In genomic region chr16:66934138-66934838, GRCh38 we compare ENCODE assay signal across 8 cellular contexts. TPM values are rescaled to one million over a fixed set of nuclear protein-coding genes. Genes with fewer than 3 reads are reported as not detected.
DNase-seq lines count a peak whose midpoint lies in the region; ATAC-seq and TF ChIP-seq lines count a peak whose summit lies in the region.

Gene CIAO2B (minus strand): TSS chr16:66934402. CDS start chr16:66934364, 38 bp downstream.

- intact Hi-C loops in aorta (cut with DNase I) = no loop called here

- H3K4me3 ChIP-seq in astrocyte of the cerebellum (ENCODE audit: low read depth, low read length) (peak within 1 kb of the TSS; percentile 78), aorta (ENCODE audit: low read length in 2 of 2) (peak within 1 kb of the TSS; percentile 31 to 58)

- H3K4me1 ChIP-seq in aorta (ENCODE audit: control insufficient read depth in 1 of 2, insufficient read depth in 2 of 2, low read length in 2 of 2) = no peaks in the 10 kb centered on the region

- no peaks in the 10 kb centered on the region for H3K36me3 ChIP-seq in aorta (ENCODE audit: control insufficient read depth in 1 of 2, insufficient read depth in 2 of 2, low read length in 1 of 2)

- no peak for TF ChIP-seq CTCF in astrocyte of the cerebellum (IDR thresholded peaks at IDR 0.05; ENCODE audit: low read depth, low read length, missing control alignments)

- H3K9me3 ChIP-seq in aorta (ENCODE audit: control insufficient read depth, low read length) = no peaks in the 10 kb centered on the region

- H3K27me3 ChIP-seq in aorta (ENCODE audit: control insufficient read depth in 1 of 2, insufficient read depth in 2 of 2, low read length in 1 of 2) = no peaks in the 10 kb centered on the region

- DNase-seq in NCI-H146 (lab: John Stamatoyannopoulos, UW) (peak; percentile 73), T1000 (lab: John Stamatoyannopoulos, UW) (peak; percentile 70), astrocyte of the cerebellum (ENCODE audit: low read depth) (peak; percentile 49), hepatic stellate cell (ENCODE audit: low spot score) (peak; percentile 93), retina (peak; percentile 96), aorta (peak; percentile 94 to 97)

- in situ Hi-C loops in astrocyte of the cerebellum (cut with HindIII; ENCODE audit: low sequenced_read_pairs) = no loop called here

- 0% methylated on average over 72 to 76 of the region's 76 CpGs for WGBS in aorta, 2 donors

- ATAC-seq in GM18502 (IDR thresholded peaks at IDR 0.05; ENCODE audit: poor library complexity, unreplicated experiment) (peak; percentile 80), HG02852 (IDR thresholded peaks at IDR 0.05; ENCODE audit: unreplicated experiment) (peak; percentile 81), aorta (ENCODE audit: low FRiP score) (peak; percentile 95)

- H3K27ac ChIP-seq in aorta (ENCODE audit: low read depth in 1 of 2, low read length in 2 of 2) = peak within 1 kb of the TSS in 1 of 2 donors; percentile 69

RNA-seq across cellular contexts. Expression of gene CIAO2B, which starts in this region (rescaled TPM):
- total RNA-seq in aorta = 10 to 100 TPM; 51.9 to 62.4 TPM
- 100 to 1,000 TPM; 149 to 165 TPM for polyA plus RNA-seq in aorta
